ENCODE assay signal across 8 cellular contexts in genomic region chr14:64510825-64511679, GRCh38. TPM values are rescaled to one million over a fixed set of nuclear protein-coding genes. Genes with fewer than 3 reads are reported as not detected.
DNase-seq lines count a peak whose midpoint lies in the region; ATAC-seq and TF ChIP-seq lines count a peak whose summit lies in the region.

No MANE protein-coding gene starts in this region.

- peaks cover 65% of the 10 kb centered on the region for H4K20me1 ChIP-seq in OCI-LY3 (ENCODE audit: insufficient read depth, low read length)

- DNase-seq in DMS114 treated with DMSO at 0.1 percent for 48 hours (lab: John Stamatoyannopoulos, UW; ENCODE audit: unreplicated experiment) (peak; percentile 58), activated T-cell treated with anti-CD3 and anti-CD28 coated beads for 48 hours (ENCODE audit: low read depth) (peak; percentile 24)
- DNase-seq in Jurkat, Clone E6-1 (ENCODE audit: low read depth, low spot score), result peak; percentile 72
- DNase-seq in naive thymus-derived CD4-positive, alpha-beta T cell, result peak in 8 of 9 donors; percentile 50 to 73 (median 68)
- peak; percentile 49 to 50 for DNase-seq in stimulated activated naive CD8-positive, alpha-beta T cell treated with anti-CD3 and anti-CD28 coated beads, Interleukin-15, amount 100 ng/mL, for 72 hours

- H3K27me3 Mint-ChIP-seq in naive thymus-derived CD4-positive, alpha-beta T cell, result no peaks in the 10 kb centered on the region
- no peaks in the 10 kb centered on the region for H3K27me3 Mint-ChIP-seq in stimulated activated naive CD8-positive, alpha-beta T cell treated with anti-CD3 and anti-CD28 coated beads, Interleukin-15, amount 100 ng/mL, for 72 hours

- no peaks in the 10 kb centered on the region for H3K9me3 ChIP-seq in OCI-LY3 (ENCODE audit: insufficient read depth, low read length)
- H3K9me3 ChIP-seq in esophagus (ENCODE audit: control insufficient read depth in 2 of 2, insufficient read depth in 1 of 2, low read depth in 1 of 2, low read length in 1 of 2), result no peaks in the 10 kb centered on the region
- no peaks in the 10 kb centered on the region for H3K9me3 ChIP-seq in naive thymus-derived CD4-positive, alpha-beta T cell (ENCODE audit: control insufficient read depth in 2 of 3, low read length in 3 of 3)

- peaks cover 60 to 96% (median 90%) of the 10 kb centered on the region in 7 donors for H3K4me1 Mint-ChIP-seq in naive thymus-derived CD4-positive, alpha-beta T cell
- peaks cover 67% of the 10 kb centered on the region for H3K4me1 Mint-ChIP-seq in stimulated activated naive CD8-positive, alpha-beta T cell treated with anti-CD3 and anti-CD28 coated beads, Interleukin-15, amount 100 ng/mL, for 72 hours

- ATAC-seq in naive thymus-derived CD4-positive, alpha-beta T cell, result peak; percentile 87
- ATAC-seq in stimulated activated naive CD8-positive, alpha-beta T cell treated with anti-CD3 and anti-CD28 coated beads, Interleukin-15, amount 100 ng/mL, for 72 hours, result no peak
- ATAC-seq in HG03342 (IDR thresholded peaks at IDR 0.05; ENCODE audit: unreplicated experiment), result no peak

- H3K9ac ChIP-seq in OCI-LY3 (ENCODE audit: low read length), result peak overlapping the region; percentile 50

- no peak overlapping the region for H2AFZ ChIP-seq in OCI-LY3 (ENCODE audit: low read depth, low read length)

- H3K4me2 ChIP-seq in OCI-LY3 (ENCODE audit: low read length), result peak overlapping the region; percentile 80

- H3K27me3 ChIP-seq in OCI-LY3 (ENCODE audit: low read depth, low read length) (no peaks in the 10 kb centered on the region), esophagus (ENCODE audit: control insufficient read depth in 1 of 2, insufficient read depth in 2 of 2, low read length in 2 of 2) (no peaks in the 10 kb centered on the region)
- H3K27me3 ChIP-seq in naive thymus-derived CD4-positive, alpha-beta T cell (ENCODE audit: control insufficient read depth in 2 of 2, insufficient read depth in 2 of 2, low read length in 2 of 2), result no peaks in the 10 kb centered on the region

- POLR2A ChIA-PET in naive thymus-derived CD4-positive, alpha-beta T cell (lab: Charles Lee), result interaction anchor here (0.5 to 4.3 kb wide), 12 partner anchors 9 to 167 kb away, joined by 3 to 37 read pairs (median 4); partner anchors contain the start of genes AKAP5 and HSPA2

- peak overlapping the region; percentile 64 to 99 (median 91) for H3K27ac Mint-ChIP-seq in naive thymus-derived CD4-positive, alpha-beta T cell
- H3K27ac Mint-ChIP-seq in stimulated activated naive CD8-positive, alpha-beta T cell treated with anti-CD3 and anti-CD28 coated beads, Interleukin-15, amount 100 ng/mL, for 72 hours, result peak overlapping the region in 1 of 2 donors; percentile 54

- CTCF ChIA-PET in naive thymus-derived CD4-positive, alpha-beta T cell (lab: Charles Lee), result interaction anchor here (0.6 to 5.5 kb wide), 21 partner anchors 8 to 208 kb away, joined by 3 to 40 read pairs (median 5); partner anchors contain the start of gene AKAP5

- peaks cover 0 to 15% (median 0%) of the 10 kb centered on the region in 5 donors for H3K36me3 Mint-ChIP-seq in naive thymus-derived CD4-positive, alpha-beta T cell

- peak overlapping the region; percentile 52 for H3K27ac ChIP-seq in OCI-LY3 (ENCODE audit: low read length)
- H3K27ac ChIP-seq in esophagus (ENCODE audit: low read depth in 2 of 2, low read length in 1 of 2), result peak overlapping the region; percentile 4 to 18
- peak overlapping the region; percentile 57 for H3K27ac ChIP-seq in naive thymus-derived CD4-positive, alpha-beta T cell (ENCODE audit: low read depth, low read length)

- peaks cover 100% of the 10 kb centered on the region for H3K79me2 ChIP-seq in OCI-LY3 (ENCODE audit: low read length)

- H3K4me1 ChIP-seq in OCI-LY3 (ENCODE audit: low read length) (peaks cover 49% of the 10 kb centered on the region), esophagus (ENCODE audit: control insufficient read depth in 2 of 2, insufficient read depth in 2 of 2, low read length in 1 of 2) (peaks cover 0 to 3% of the 10 kb centered on the region in 2 donors)
- H3K4me1 ChIP-seq in naive thymus-derived CD4-positive, alpha-beta T cell (ENCODE audit: control insufficient read depth in 2 of 2, insufficient read depth in 2 of 2, low read length in 2 of 2), result peaks cover 60 to 61% of the 10 kb centered on the region in 2 donors

- WGBS in esophagus, 2 donors, result 19 to 22% methylated on average over 4 of the region's 4 CpGs

- no peak overlapping the region for H3K4me3 ChIP-seq in Jurkat, Clone E6-1 (ENCODE audit: low read length)
- H3K4me3 ChIP-seq in OCI-LY3 (ENCODE audit: low read length) (peak overlapping the region; percentile 15), esophagus (ENCODE audit: low read depth in 1 of 2, low read length in 2 of 2) (no peak overlapping the region)
- no peak overlapping the region for H3K4me3 ChIP-seq in naive thymus-derived CD4-positive, alpha-beta T cell (ENCODE audit: low read length)

- TF ChIP-seq CTCF in OCI-LY3 (IDR thresholded peaks at IDR 0.05; ENCODE audit: low read depth, low read length), result peak; percentile 94

- H3K4me3 Mint-ChIP-seq in naive thymus-derived CD4-positive, alpha-beta T cell, result peak overlapping the region; percentile 18 to 92 (median 65)
- peak overlapping the region; percentile 38 to 90 for H3K4me3 Mint-ChIP-seq in stimulated activated naive CD8-positive, alpha-beta T cell treated with anti-CD3 and anti-CD28 coated beads, Interleukin-15, amount 100 ng/mL, for 72 hours

- intact Hi-C loops in naive thymus-derived CD4-positive, alpha-beta T cell (cut with micrococcal nuclease), result loop anchor here (1.0 to 2.0 kb wide), 8 partner anchors 8 to 167 kb away; partner anchors contain the start of genes AKAP5 (in 2 of the 2) and ZBTB25 (in 2 of the 2)

- peaks cover 11% of the 10 kb centered on the region for H3K36me3 ChIP-seq in OCI-LY3 (replicated peaks; ENCODE audit: low read depth, low read length)
- H3K36me3 ChIP-seq in esophagus (ENCODE audit: control insufficient read depth in 2 of 2, insufficient read depth in 2 of 2, low read length in 1 of 2), result no peaks in the 10 kb centered on the region
- H3K36me3 ChIP-seq in naive thymus-derived CD4-positive, alpha-beta T cell (ENCODE audit: control insufficient read depth in 2 of 3, insufficient read depth in 3 of 3, low read length in 3 of 3), result no peaks in the 10 kb centered on the region

- no peaks in the 10 kb centered on the region for H3K9me3 Mint-ChIP-seq in naive thymus-derived CD4-positive, alpha-beta T cell
- H3K9me3 Mint-ChIP-seq in stimulated activated naive CD8-positive, alpha-beta T cell treated with anti-CD3 and anti-CD28 coated beads, Interleukin-15, amount 100 ng/mL, for 72 hours, result no peaks in the 10 kb centered on the region

RNA-seq across cellular contexts. Expression of gene ZBTB1, which starts 6.5 kb away (rescaled TPM):
- polyA plus RNA-seq in Jurkat, Clone E6-1 (2012; ENCODE audit: insufficient read depth, insufficient read length), result 35.7 TPM
- polyA plus RNA-seq in esophagus, result 10 to 100 TPM in 1 of 2 donors, 1 to 10 TPM in 1; 9.5 to 14.4 TPM
- total RNA-seq in naive thymus-derived CD4-positive, alpha-beta T cell, result 100 to 1,000 TPM in 2 of 5 experiments, 10 to 100 TPM in 3; 97.1 to 119 (median 98.4) TPM
- 10 to 100 TPM; 42.4 to 49.7 TPM for polyA plus RNA-seq in naive thymus-derived CD4-positive, alpha-beta T cell

RNA-seq across cellular contexts. Expression of gene ZBTB25, which starts 7.4 kb away (rescaled TPM):
- 16.4 TPM for polyA plus RNA-seq in Jurkat, Clone E6-1 (2012; ENCODE audit: insufficient read depth, insufficient read length)
- 1 to 10 TPM; 1.7 to 2.7 TPM for polyA plus RNA-seq in esophagus
- total RNA-seq in naive thymus-derived CD4-positive, alpha-beta T cell, result 10 to 100 TPM; 37.6 to 88.0 (median 60.6) TPM
- polyA plus RNA-seq in naive thymus-derived CD4-positive, alpha-beta T cell, result 10 to 100 TPM; 30.5 to 35.6 TPM

RNA-seq across cellular contexts. Expression of gene HSPA2, which starts 29.5 kb away (rescaled TPM):
- polyA plus RNA-seq in Jurkat, Clone E6-1 (2012; ENCODE audit: insufficient read depth, insufficient read length), result 2.6 TPM
- polyA plus RNA-seq in esophagus, result 10 to 100 TPM; 45.4 to 54.8 TPM
- 1 to 10 TPM in 1 of 5 experiments, under 1 TPM in 4; 0.32 to 2.5 (median 0.76) TPM for total RNA-seq in naive thymus-derived CD4-positive, alpha-beta T cell
- polyA plus RNA-seq in naive thymus-derived CD4-positive, alpha-beta T cell, result under 1 TPM; 0.21 to 0.99 TPM

RNA-seq across cellular contexts. Expression of gene PPP1R36, which starts 38.7 kb away (rescaled TPM):
- polyA plus RNA-seq in Jurkat, Clone E6-1 (2012; ENCODE audit: insufficient read depth, insufficient read length), result not detected
- polyA plus RNA-seq in esophagus, result under 1 TPM; 0.26 to 0.71 TPM
- total RNA-seq in naive thymus-derived CD4-positive, alpha-beta T cell, result under 1 TPM in 1 of 5 experiments, not detected in 4; 0.31 TPM
- under 1 TPM in 1 of 2 donors, not detected in 1; 0.30 TPM for polyA plus RNA-seq in naive thymus-derived CD4-positive, alpha-beta T cell

RNA-seq across cellular contexts. Expression of gene AKAP5, which starts 45.8 kb away (rescaled TPM):
- 1.9 TPM for polyA plus RNA-seq in Jurkat, Clone E6-1 (2012; ENCODE audit: insufficient read depth, insufficient read length)
- polyA plus RNA-seq in esophagus, result under 1 TPM; 0.04 to 0.06 TPM
- total RNA-seq in naive thymus-derived CD4-positive, alpha-beta T cell, result 1 to 10 TPM in 1 of 5 experiments, under 1 TPM in 4; 0.11 to 1.7 (median 0.13) TPM
- polyA plus RNA-seq in naive thymus-derived CD4-positive, alpha-beta T cell, result under 1 TPM in 1 of 2 donors, not detected in 1; 0.03 TPM

Comparison
In these comparisons a context has a peak if more than half of its experiments do, and no peak if none do; other contexts are left out.
1. RNA of gene ZBTB25, which starts 7.4 kb away (polyA plus RNA-seq): 30.5 to 35.6 TPM in naive thymus-derived CD4-positive, alpha-beta T cell; 1.7 to 2.7 TPM in esophagus; every median in the first group is over 4 times any median in the second.
2. RNA of gene HSPA2, which starts 29.5 kb away (polyA plus RNA-seq): 45.4 to 54.8 TPM in esophagus; 0.21 to 0.99 TPM in naive thymus-derived CD4-positive, alpha-beta T cell; every median in the first group is over 10 times any median in the second.
3. Peak in every context shown above with its lines, with median percentiles within 50 percentile points of each other: DNase-seq and H3K27ac ChIP-seq.